ENCODE assay signal across 17 cellular contexts in the genomic region with DNA sequence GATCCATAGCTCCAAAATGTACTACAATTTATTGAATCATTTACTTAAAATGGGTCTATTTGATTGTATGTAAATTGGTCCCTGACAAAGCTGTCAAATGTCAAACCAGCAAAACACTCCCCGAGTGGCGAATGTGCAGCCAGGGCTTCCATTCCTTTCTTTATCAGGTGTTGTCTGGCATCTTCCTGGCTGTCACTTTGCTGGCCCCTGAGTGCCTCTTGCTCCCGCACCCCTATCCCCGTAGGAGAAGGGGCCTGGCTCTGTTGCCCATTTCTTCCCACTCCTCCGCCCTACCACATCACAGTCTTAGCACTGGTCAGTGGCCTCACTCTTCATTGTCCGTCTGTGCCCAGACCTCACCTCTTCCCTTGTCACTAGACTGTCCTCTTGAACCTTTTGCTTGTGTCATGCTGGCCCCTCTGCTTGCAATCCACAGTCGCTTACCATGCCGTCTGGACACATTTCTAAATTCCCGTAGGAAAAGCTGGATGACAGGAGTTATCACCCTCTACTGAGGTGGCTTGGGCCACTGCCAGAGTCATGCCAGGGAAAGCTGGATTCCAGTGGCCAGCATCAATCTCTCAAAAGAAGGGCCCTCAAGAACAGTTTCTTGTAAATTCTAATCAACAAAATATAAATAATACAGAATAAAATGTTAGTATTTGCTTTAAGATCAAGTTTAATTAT. TPM values are rescaled to one million over a fixed set of nuclear protein-coding genes. Genes with fewer than 3 reads are reported as not detected.
DNase-seq lines count a peak whose midpoint lies in the region; ATAC-seq and TF ChIP-seq lines count a peak whose summit lies in the region.
"Had no signal": no experiment of that assay in that cellular context is flagged by ENCODE, and none has a peak within 500 bp of the region (broad histone marks: within the 10 kb centered on the region; RNA-seq: fewer than 3 reads in every experiment).

No MANE protein-coding gene starts in this region.

- H3K36me3 ChIP-seq in right atrium auricular region: no peaks in the 10 kb centered on the region

- H3K9me3 ChIP-seq in right atrium auricular region: no peaks in the 10 kb centered on the region

- peak overlapping the region; percentile 46 for H3K27ac Mint-ChIP-seq in activated naive CD8-positive, alpha-beta T cell
- no peak overlapping the region for H3K27ac Mint-ChIP-seq in activated naive CD8-positive, alpha-beta T cell treated with anti-CD3 and anti-CD28 coated beads for 36 hours
- peak overlapping the region; percentile 26 for H3K27ac Mint-ChIP-seq in activated naive CD8-positive, alpha-beta T cell treated with anti-CD3 and anti-CD28 coated beads, Interleukin-2, amount 50 U/mL, for 24 hours
- H3K27ac Mint-ChIP-seq in stimulated activated naive B cell treated with anti-CD40 and anti-IgM and Interleukin-4, amounts not matched to agents 10 μg/mL and 1 μg/mL and 100 μg/mL, for 72 hours: peak overlapping the region; percentile 81

- DNase-seq in activated naive CD8-positive, alpha-beta T cell treated with anti-CD3 and anti-CD28 coated beads for 36 hours: no peak
- DNase-seq in activated naive CD8-positive, alpha-beta T cell treated with anti-CD3 and anti-CD28 coated beads, Interleukin-2, amount 50 U/mL, for 24 hours: no peak
- DNase-seq in right atrium auricular region (ENCODE audit: low spot score) (no peak), foreskin melanocyte (no peak), erythroblast (lab: John Stamatoyannopoulos, UW) (no peak), T-helper 9 cell (no peak)
- no peak for DNase-seq in stimulated activated naive B cell treated with anti-CD40 and anti-IgM and Interleukin-4, amounts not matched to agents 10 μg/mL and 1 μg/mL and 100 μg/mL, for 72 hours
- DNase-seq: COR-L47, DMS153, EL, GOT3, NCI-H1048, NCI-H345, PC-3 had no signal

- peaks cover 0 to 66% of the 10 kb centered on the region in 2 donors for H3K4me1 ChIP-seq in right atrium auricular region

- no peaks in the 10 kb centered on the region for H3K27me3 Mint-ChIP-seq in activated naive CD8-positive, alpha-beta T cell
- H3K27me3 Mint-ChIP-seq in activated naive CD8-positive, alpha-beta T cell treated with anti-CD3 and anti-CD28 coated beads for 36 hours: no peaks in the 10 kb centered on the region
- no peaks in the 10 kb centered on the region for H3K27me3 Mint-ChIP-seq in activated naive CD8-positive, alpha-beta T cell treated with anti-CD3 and anti-CD28 coated beads, Interleukin-2, amount 50 U/mL, for 24 hours
- H3K27me3 Mint-ChIP-seq in stimulated activated naive B cell treated with anti-CD40 and anti-IgM and Interleukin-4, amounts not matched to agents 10 μg/mL and 1 μg/mL and 100 μg/mL, for 72 hours: no peaks in the 10 kb centered on the region

- no peak for TF ChIP-seq CTCF in right atrium auricular region (IDR thresholded peaks at IDR 0.05)

- H3K27ac ChIP-seq in right atrium auricular region: peak overlapping the region; percentile 4 to 78

- H3K27me3 ChIP-seq in right atrium auricular region: no peaks in the 10 kb centered on the region

- no peak for ATAC-seq in activated naive CD8-positive, alpha-beta T cell treated with anti-CD3 and anti-CD28 coated beads, Interleukin-2, amount 50 U/mL, for 24 hours
- no peak for ATAC-seq in stimulated activated naive B cell treated with anti-CD40 and anti-IgM and Interleukin-4, amounts not matched to agents 10 μg/mL and 1 μg/mL and 100 μg/mL, for 72 hours (replicated peaks)
- ATAC-seq: K562, PC-3 had no signal

- H3K36me3 Mint-ChIP-seq in activated naive CD8-positive, alpha-beta T cell: peaks cover 26% of the 10 kb centered on the region
- peaks cover 48% of the 10 kb centered on the region for H3K36me3 Mint-ChIP-seq in activated naive CD8-positive, alpha-beta T cell treated with anti-CD3 and anti-CD28 coated beads for 36 hours
- H3K36me3 Mint-ChIP-seq in activated naive CD8-positive, alpha-beta T cell treated with anti-CD3 and anti-CD28 coated beads, Interleukin-2, amount 50 U/mL, for 24 hours (ENCODE audit: low read depth): peaks cover 45% of the 10 kb centered on the region
- peaks cover 40 to 68% of the 10 kb centered on the region in 2 donors for H3K36me3 Mint-ChIP-seq in stimulated activated naive B cell treated with anti-CD40 and anti-IgM and Interleukin-4, amounts not matched to agents 10 μg/mL and 1 μg/mL and 100 μg/mL, for 72 hours

- no peak overlapping the region for H3K4me3 ChIP-seq in right atrium auricular region
- H3K4me3 ChIP-seq: K562 had no signal

- peaks cover 7% of the 10 kb centered on the region for H3K9me3 Mint-ChIP-seq in activated naive CD8-positive, alpha-beta T cell (ENCODE audit: low read depth)
- H3K9me3 Mint-ChIP-seq in activated naive CD8-positive, alpha-beta T cell treated with anti-CD3 and anti-CD28 coated beads for 36 hours: peaks cover under 1% of the 10 kb centered on the region
- H3K9me3 Mint-ChIP-seq in activated naive CD8-positive, alpha-beta T cell treated with anti-CD3 and anti-CD28 coated beads, Interleukin-2, amount 50 U/mL, for 24 hours: no peaks in the 10 kb centered on the region
- H3K9me3 Mint-ChIP-seq in stimulated activated naive B cell treated with anti-CD40 and anti-IgM and Interleukin-4, amounts not matched to agents 10 μg/mL and 1 μg/mL and 100 μg/mL, for 72 hours: no peaks in the 10 kb centered on the region

- no peak overlapping the region for H3K4me3 Mint-ChIP-seq in activated naive CD8-positive, alpha-beta T cell
- H3K4me3 Mint-ChIP-seq in activated naive CD8-positive, alpha-beta T cell treated with anti-CD3 and anti-CD28 coated beads for 36 hours: no peak overlapping the region
- H3K4me3 Mint-ChIP-seq in activated naive CD8-positive, alpha-beta T cell treated with anti-CD3 and anti-CD28 coated beads, Interleukin-2, amount 50 U/mL, for 24 hours: no peak overlapping the region
- H3K4me3 Mint-ChIP-seq in stimulated activated naive B cell treated with anti-CD40 and anti-IgM and Interleukin-4, amounts not matched to agents 10 μg/mL and 1 μg/mL and 100 μg/mL, for 72 hours: no peak overlapping the region
- H3K4me3 Mint-ChIP-seq: CD14-positive monocyte had no signal

- no peak for TF ChIP-seq POLR2A in erythroblast (IDR thresholded peaks at IDR 0.05; ENCODE audit: low read length)

- peaks cover 61% of the 10 kb centered on the region for H3K4me1 Mint-ChIP-seq in activated naive CD8-positive, alpha-beta T cell (ENCODE audit: low read depth)
- peaks cover 58% of the 10 kb centered on the region for H3K4me1 Mint-ChIP-seq in activated naive CD8-positive, alpha-beta T cell treated with anti-CD3 and anti-CD28 coated beads for 36 hours
- H3K4me1 Mint-ChIP-seq in activated naive CD8-positive, alpha-beta T cell treated with anti-CD3 and anti-CD28 coated beads, Interleukin-2, amount 50 U/mL, for 24 hours: peaks cover 71% of the 10 kb centered on the region
- peaks cover 36 to 60% of the 10 kb centered on the region in 2 donors for H3K4me1 Mint-ChIP-seq in stimulated activated naive B cell treated with anti-CD40 and anti-IgM and Interleukin-4, amounts not matched to agents 10 μg/mL and 1 μg/mL and 100 μg/mL, for 72 hours

RNA-seq across cellular contexts. Expression of a gene that starts 15.4 kb away (rescaled TPM):
- total RNA-seq in activated naive CD8-positive, alpha-beta T cell treated with anti-CD3 and anti-CD28 coated beads for 36 hours: 10 to 100 TPM; 57.9 to 58.9 TPM
- 10 to 100 TPM; 78.4 to 79.6 TPM for total RNA-seq in right atrium auricular region
